ENCODE assay signal across 9 cellular contexts in genomic region chr3:14377838-14378169, GRCh38. TPM values are rescaled to one million over a fixed set of nuclear protein-coding genes. Genes with fewer than 3 reads are reported as not detected.
A peak's percentile ranks its signal among the peaks of the same experiment; 100 is the strongest.
DNase-seq lines count a peak whose midpoint lies in the region; ATAC-seq and TF ChIP-seq lines count a peak whose summit lies in the region.
"Had no signal": no experiment of that assay in that cellular context is flagged by ENCODE, and none has a peak within 500 bp of the region (broad histone marks: within the 10 kb centered on the region; RNA-seq: fewer than 3 reads in every experiment).

No MANE protein-coding gene starts in this region.

- 90 to 91% methylated on average over 2 to 3 of the region's 3 CpGs for WGBS in thyroid gland, 2 donors
- WGBS in sigmoid colon, 2 donors: 45 to 80% methylated on average over 3 of the region's 3 CpGs

- no peak overlapping the region for H3K4me3 Mint-ChIP-seq in activated T-helper 1 cell treated with anti-CD3 and anti-CD28 coated beads, Interleukin-12 subunit alpha, Interleukin-12 subunit beta, Interleukin-2, Interleukin-4 antibody, amounts not matched to agents 30 ng/mL and 10 ng/mL and 1 ng/mL, durations not matched to agents 14 hours and 24 hours and 36 hours

- H3K9me3 Mint-ChIP-seq in activated T-helper 1 cell treated with anti-CD3 and anti-CD28 coated beads, Interleukin-12 subunit alpha, Interleukin-12 subunit beta, Interleukin-2, Interleukin-4 antibody, amounts not matched to agents 30 ng/mL and 10 ng/mL and 1 ng/mL, durations not matched to agents 14 hours and 24 hours and 36 hours: no peaks in the 10 kb centered on the region

- H3K36me3 ChIP-seq in thyroid gland (no peaks in the 10 kb centered on the region), sigmoid colon (no peaks in the 10 kb centered on the region)

- no peak for TF ChIP-seq CTCF in thyroid gland (IDR thresholded peaks at IDR 0.05)
- TF ChIP-seq CTCF in sigmoid colon (IDR thresholded peaks at IDR 0.05): no peak

- ATAC-seq in HG03457 (IDR thresholded peaks at IDR 0.05; ENCODE audit: unreplicated experiment) (peak; percentile 87), GM18868 (IDR thresholded peaks at IDR 0.05; ENCODE audit: unreplicated experiment) (no peak)
- ATAC-seq: body of pancreas had no signal

- peaks cover 16% of the 10 kb centered on the region for H3K4me1 Mint-ChIP-seq in activated T-helper 1 cell treated with anti-CD3 and anti-CD28 coated beads, Interleukin-12 subunit alpha, Interleukin-12 subunit beta, Interleukin-2, Interleukin-4 antibody, amounts not matched to agents 30 ng/mL and 10 ng/mL and 1 ng/mL, durations not matched to agents 14 hours and 24 hours and 36 hours (ENCODE audit: low read depth)

- DNase-seq in GM19238 (ENCODE audit: insufficient read length, low spot score) (peak; percentile 35), thyroid gland (no peak), H4 (ENCODE audit: low spot score) (no peak), sigmoid colon (no peak)
- peak; percentile 28 for DNase-seq in activated T-helper 1 cell treated with anti-CD3 and anti-CD28 coated beads, Interleukin-12 subunit alpha, Interleukin-12 subunit beta, Interleukin-2, Interleukin-4 antibody, amounts not matched to agents 30 ng/mL and 10 ng/mL and 1 ng/mL, durations not matched to agents 14 hours and 24 hours and 36 hours (ENCODE audit: low spot score)
- DNase-seq in stimulated activated CD8-positive, alpha-beta memory T cell treated with anti-CD3 and anti-CD28 coated beads, Interleukin-12 subunit alpha, Interleukin-12 subunit beta, amount 100 ng/mL, for 1 hour (ENCODE audit: low read depth): peak; percentile 20

- peak overlapping the region; percentile 74 for H3K27ac Mint-ChIP-seq in activated T-helper 1 cell treated with anti-CD3 and anti-CD28 coated beads, Interleukin-12 subunit alpha, Interleukin-12 subunit beta, Interleukin-2, Interleukin-4 antibody, amounts not matched to agents 30 ng/mL and 10 ng/mL and 1 ng/mL, durations not matched to agents 14 hours and 24 hours and 36 hours

- intact Hi-C loops in activated T-helper 1 cell treated with anti-CD3 and anti-CD28 coated beads, Interleukin-12 subunit alpha, Interleukin-12 subunit beta, Interleukin-2, Interleukin-4 antibody, amounts not matched to agents 30 ng/mL and 10 ng/mL and 1 ng/mL, durations not matched to agents 14 hours and 24 hours and 36 hours (cut with micrococcal nuclease): no loop called here
- intact Hi-C loops in thyroid gland (cut with DNase I): loop anchor here (10.0 kb wide), 1 partner anchor 173 kb away; no protein-coding TSS in a partner anchor
- intact Hi-C loops in sigmoid colon (cut with DNase I): no loop called here

- H3K27ac ChIP-seq in thyroid gland (no peak overlapping the region), sigmoid colon (no peak overlapping the region)
- H3K27ac ChIP-seq: body of pancreas had no signal

- TF ChIP-seq POLR2A in thyroid gland (IDR thresholded peaks at IDR 0.05): no peak
- TF ChIP-seq POLR2A in sigmoid colon (IDR thresholded peaks at IDR 0.05): no peak

- peaks cover 10% of the 10 kb centered on the region for H3K27me3 Mint-ChIP-seq in activated T-helper 1 cell treated with anti-CD3 and anti-CD28 coated beads, Interleukin-12 subunit alpha, Interleukin-12 subunit beta, Interleukin-2, Interleukin-4 antibody, amounts not matched to agents 30 ng/mL and 10 ng/mL and 1 ng/mL, durations not matched to agents 14 hours and 24 hours and 36 hours (ENCODE audit: insufficient read depth)

- H3K27me3 ChIP-seq in thyroid gland (no peaks in the 10 kb centered on the region), sigmoid colon (no peaks in the 10 kb centered on the region)
- H3K27me3 ChIP-seq: body of pancreas had no signal

- peaks cover 2% of the 10 kb centered on the region for H3K36me3 Mint-ChIP-seq in activated T-helper 1 cell treated with anti-CD3 and anti-CD28 coated beads, Interleukin-12 subunit alpha, Interleukin-12 subunit beta, Interleukin-2, Interleukin-4 antibody, amounts not matched to agents 30 ng/mL and 10 ng/mL and 1 ng/mL, durations not matched to agents 14 hours and 24 hours and 36 hours (ENCODE audit: low read depth)

- peaks cover under 1 to 26% of the 10 kb centered on the region in 2 donors for H3K4me1 ChIP-seq in thyroid gland
- H3K4me1 ChIP-seq in sigmoid colon: no peaks in the 10 kb centered on the region
- H3K4me1 ChIP-seq: body of pancreas had no signal

- H3K9me3 ChIP-seq in thyroid gland (no peaks in the 10 kb centered on the region), sigmoid colon (no peaks in the 10 kb centered on the region)
- H3K9me3 ChIP-seq: body of pancreas had no signal

- H3K4me3 ChIP-seq in thyroid gland (replicated peaks in 1 of 3): no peak overlapping the region
- H3K4me3 ChIP-seq in sigmoid colon: no peak overlapping the region
- H3K4me3 ChIP-seq: body of pancreas had no signal

- no peak for TF ChIP-seq EP300 in sigmoid colon (IDR thresholded peaks at IDR 0.05)

RNA-seq across cellular contexts. Expression of gene SLC6A6, which starts 24.6 kb away (rescaled TPM):
- 45.4 and 51.2 TPM in 2 replicates for total RNA-seq in activated T-helper 1 cell treated with anti-CD3 and anti-CD28 coated beads, Interleukin-12 subunit alpha, Interleukin-12 subunit beta, Interleukin-2, Interleukin-4 antibody, amounts not matched to agents 30 ng/mL and 10 ng/mL and 1 ng/mL, durations not matched to agents 14 hours and 24 hours and 36 hours
- total RNA-seq in thyroid gland: 10 to 100 TPM; 42.7 to 98.0 (median 72.5) TPM
- total RNA-seq in H4 (2014; rRNA removed; shearing (Covaris generic)): 24.4 and 29.8 TPM in 2 replicates
- 10 to 100 TPM in 1 of 4 donors, 1 to 10 TPM in 3; 6.4 to 19.1 (median 9.1) TPM for total RNA-seq in sigmoid colon
- polyA plus RNA-seq in sigmoid colon: 1 to 10 TPM; 2.3 to 8.4 (median 2.4) TPM

Comparison
In these comparisons a context has a peak if more than half of its experiments do, and no peak if none do; other contexts are left out.
1. DNase-seq: peak in GM19238 (single experiment), activated T-helper 1 cell treated with anti-CD3 and anti-CD28 coated beads, Interleukin-12 subunit alpha, Interleukin-12 subunit beta, Interleukin-2, Interleukin-4 antibody, amounts not matched to agents 30 ng/mL and 10 ng/mL and 1 ng/mL, durations not matched to agents 14 hours and 24 hours and 36 hours (single experiment) and stimulated activated CD8-positive, alpha-beta memory T cell treated with anti-CD3 and anti-CD28 coated beads, Interleukin-12 subunit alpha, Interleukin-12 subunit beta, amount 100 ng/mL, for 1 hour (single experiment); none in thyroid gland (0 of 2), H4 (single experiment) and sigmoid colon (single experiment).